20 cellular contexts compared by ENCODE assay signal in genomic region chr5:159199225-159199624, GRCh38. TPM values are rescaled to one million over a fixed set of nuclear protein-coding genes. Genes with fewer than 3 reads are reported as not detected.
DNase-seq lines count a peak whose midpoint lies in the region; ATAC-seq lines count a peak whose summit lies in the region.
"Had no signal": no experiment of that assay in that cellular context is flagged by ENCODE, and none has a peak within 500 bp of the region (broad histone marks: within the 10 kb centered on the region; RNA-seq: fewer than 3 reads in every experiment).

No MANE protein-coding gene starts in this region.

- intact Hi-C loops in activated T-helper 1 cell treated with anti-CD3 and anti-CD28 coated beads, Interleukin-12 subunit alpha, Interleukin-12 subunit beta, Interleukin-2, Interleukin-4 antibody, amounts not matched to agents 30 ng/mL and 10 ng/mL and 1 ng/mL, durations not matched to agents 14 hours and 24 hours and 36 hours (cut with micrococcal nuclease): no loop called here
- intact Hi-C loops in cardiac septum (cut with DNase I): no loop called here

- CTCF ChIA-PET in activated naive CD4-positive, alpha-beta T cell treated with anti-CD3 and anti-CD28 coated beads, Interleukin-2, amount 10 ng/mL, durations not matched to agents 7 days and 5 days (lab: Charles Lee): interaction anchor here (1.3 to 2.7 kb wide), 3 partner anchors 8 to 42 kb away, joined by 4 to 8 read pairs (median 5); no protein-coding TSS in a partner anchor

- H3K27me3 Mint-ChIP-seq in activated naive CD4-positive, alpha-beta T cell treated with anti-CD3 and anti-CD28 coated beads, Interleukin-2, amount 10 ng/mL, durations not matched to agents 7 days and 5 days: no peaks in the 10 kb centered on the region
- no peaks in the 10 kb centered on the region for H3K27me3 Mint-ChIP-seq in activated T-helper 1 cell treated with anti-CD3 and anti-CD28 coated beads, Interleukin-12 subunit alpha, Interleukin-12 subunit beta, Interleukin-2, Interleukin-4 antibody, amounts not matched to agents 30 ng/mL and 10 ng/mL and 1 ng/mL, durations not matched to agents 14 hours and 24 hours and 36 hours (ENCODE audit: insufficient read depth)
- H3K27me3 Mint-ChIP-seq in stimulated activated memory B cell treated with anti-CD40 and anti-IgM and Interleukin-4, amounts not matched to agents 10 μg/mL and 1 μg/mL and 100 μg/mL, for 72 hours: no peaks in the 10 kb centered on the region
- H3K27me3 Mint-ChIP-seq: brain had no signal

- H3K4me3 Mint-ChIP-seq in activated naive CD4-positive, alpha-beta T cell treated with anti-CD3 and anti-CD28 coated beads, Interleukin-2, amount 10 ng/mL, durations not matched to agents 7 days and 5 days: no peak overlapping the region
- H3K4me3 Mint-ChIP-seq in activated T-helper 1 cell treated with anti-CD3 and anti-CD28 coated beads, Interleukin-12 subunit alpha, Interleukin-12 subunit beta, Interleukin-2, Interleukin-4 antibody, amounts not matched to agents 30 ng/mL and 10 ng/mL and 1 ng/mL, durations not matched to agents 14 hours and 24 hours and 36 hours: no peak overlapping the region
- peak overlapping the region; percentile 28 for H3K4me3 Mint-ChIP-seq in stimulated activated memory B cell treated with anti-CD40 and anti-IgM and Interleukin-4, amounts not matched to agents 10 μg/mL and 1 μg/mL and 100 μg/mL, for 72 hours
- H3K4me3 Mint-ChIP-seq: brain had no signal

- no peak for ATAC-seq in stimulated activated memory B cell treated with anti-CD40 and anti-IgM and Interleukin-4, amounts not matched to agents 10 μg/mL and 1 μg/mL and 100 μg/mL, for 72 hours
- ATAC-seq in HG03342 (IDR thresholded peaks at IDR 0.05; ENCODE audit: unreplicated experiment): no peak
- ATAC-seq in HG03095 (IDR thresholded peaks at IDR 0.05; ENCODE audit: unreplicated experiment): no peak
- ATAC-seq: right lobe of liver had no signal

- peaks cover 69% of the 10 kb centered on the region for H3K4me1 Mint-ChIP-seq in activated naive CD4-positive, alpha-beta T cell treated with anti-CD3 and anti-CD28 coated beads, Interleukin-2, amount 10 ng/mL, durations not matched to agents 7 days and 5 days
- peaks cover 68% of the 10 kb centered on the region for H3K4me1 Mint-ChIP-seq in activated T-helper 1 cell treated with anti-CD3 and anti-CD28 coated beads, Interleukin-12 subunit alpha, Interleukin-12 subunit beta, Interleukin-2, Interleukin-4 antibody, amounts not matched to agents 30 ng/mL and 10 ng/mL and 1 ng/mL, durations not matched to agents 14 hours and 24 hours and 36 hours (ENCODE audit: low read depth)
- peaks cover 57% of the 10 kb centered on the region for H3K4me1 Mint-ChIP-seq in stimulated activated memory B cell treated with anti-CD40 and anti-IgM and Interleukin-4, amounts not matched to agents 10 μg/mL and 1 μg/mL and 100 μg/mL, for 72 hours

- H3K36me3 Mint-ChIP-seq in activated naive CD4-positive, alpha-beta T cell treated with anti-CD3 and anti-CD28 coated beads, Interleukin-2, amount 10 ng/mL, durations not matched to agents 7 days and 5 days: peaks cover 71% of the 10 kb centered on the region
- H3K36me3 Mint-ChIP-seq in activated T-helper 1 cell treated with anti-CD3 and anti-CD28 coated beads, Interleukin-12 subunit alpha, Interleukin-12 subunit beta, Interleukin-2, Interleukin-4 antibody, amounts not matched to agents 30 ng/mL and 10 ng/mL and 1 ng/mL, durations not matched to agents 14 hours and 24 hours and 36 hours (ENCODE audit: low read depth): peaks cover 44% of the 10 kb centered on the region
- H3K36me3 Mint-ChIP-seq in stimulated activated memory B cell treated with anti-CD40 and anti-IgM and Interleukin-4, amounts not matched to agents 10 μg/mL and 1 μg/mL and 100 μg/mL, for 72 hours: peaks cover 33% of the 10 kb centered on the region

- peak overlapping the region; percentile 25 for H3K27ac Mint-ChIP-seq in activated naive CD4-positive, alpha-beta T cell treated with anti-CD3 and anti-CD28 coated beads, Interleukin-2, amount 10 ng/mL, durations not matched to agents 7 days and 5 days
- H3K27ac Mint-ChIP-seq in activated T-helper 1 cell treated with anti-CD3 and anti-CD28 coated beads, Interleukin-12 subunit alpha, Interleukin-12 subunit beta, Interleukin-2, Interleukin-4 antibody, amounts not matched to agents 30 ng/mL and 10 ng/mL and 1 ng/mL, durations not matched to agents 14 hours and 24 hours and 36 hours: peak overlapping the region; percentile 33
- peak overlapping the region; percentile 68 for H3K27ac Mint-ChIP-seq in stimulated activated memory B cell treated with anti-CD40 and anti-IgM and Interleukin-4, amounts not matched to agents 10 μg/mL and 1 μg/mL and 100 μg/mL, for 72 hours

- no peak for DNase-seq in activated naive CD4-positive, alpha-beta T cell treated with anti-CD3 and anti-CD28 coated beads, Interleukin-2, amount 10 ng/mL, durations not matched to agents 7 days and 5 days
- no peak for DNase-seq in activated naive CD4-positive, alpha-beta T cell (lab: John Stamatoyannopoulos, UW)
- DNase-seq in KBM-7 (peak; percentile 45), cardiac septum (ENCODE audit: low spot score) (no peak)
- DNase-seq in activated T-helper 1 cell treated with anti-CD3 and anti-CD28 coated beads, Interleukin-12 subunit alpha, Interleukin-12 subunit beta, Interleukin-2, Interleukin-4 antibody, amounts not matched to agents 30 ng/mL and 10 ng/mL and 1 ng/mL, durations not matched to agents 14 hours and 24 hours and 36 hours (ENCODE audit: low spot score): no peak
- DNase-seq: DND-41; dorsolateral prefrontal cortex; esophagus squamous epithelium; islet precursor cell; mesendoderm; NCI-H1694 treated with DMSO at 0.1 percent for 48 hours; NCI-H510A; occipital lobe; right lobe of liver; stimulated activated CD4-positive, alpha-beta T cell treated with anti-CD3 and anti-CD28 coated beads, Interleukin-2, amount 100 ng/mL, for 48 hours; transverse colon had no signal

- no peaks in the 10 kb centered on the region for H3K9me3 Mint-ChIP-seq in activated naive CD4-positive, alpha-beta T cell treated with anti-CD3 and anti-CD28 coated beads, Interleukin-2, amount 10 ng/mL, durations not matched to agents 7 days and 5 days
- no peaks in the 10 kb centered on the region for H3K9me3 Mint-ChIP-seq in activated T-helper 1 cell treated with anti-CD3 and anti-CD28 coated beads, Interleukin-12 subunit alpha, Interleukin-12 subunit beta, Interleukin-2, Interleukin-4 antibody, amounts not matched to agents 30 ng/mL and 10 ng/mL and 1 ng/mL, durations not matched to agents 14 hours and 24 hours and 36 hours
- no peaks in the 10 kb centered on the region for H3K9me3 Mint-ChIP-seq in stimulated activated memory B cell treated with anti-CD40 and anti-IgM and Interleukin-4, amounts not matched to agents 10 μg/mL and 1 μg/mL and 100 μg/mL, for 72 hours
- H3K9me3 Mint-ChIP-seq: brain had no signal

- in situ Hi-C loops in KBM-7 (cut with MboI; ENCODE audit: low pct_unique_long_range_greater_than_20kb, low sequenced_read_pairs): no loop called here

RNA-seq across cellular contexts. Expression of gene RNF145, which starts 10.1 kb away (rescaled TPM):
- total RNA-seq in activated T-helper 1 cell treated with anti-CD3 and anti-CD28 coated beads, Interleukin-12 subunit alpha, Interleukin-12 subunit beta, Interleukin-2, Interleukin-4 antibody, amounts not matched to agents 30 ng/mL and 10 ng/mL and 1 ng/mL, durations not matched to agents 14 hours and 24 hours and 36 hours: 179 TPM in 2 replicates
- total RNA-seq in cardiac septum: 25.4 TPM
